ENCODE assay signal across 20 cellular contexts in genomic region chr10:14761372-14761771, GRCh38. TPM values are rescaled to one million over a fixed set of nuclear protein-coding genes. Genes with fewer than 3 reads are reported as not detected.
A peak's percentile ranks its signal among the peaks of the same experiment; 100 is the strongest.
DNase-seq lines count a peak whose midpoint lies in the region; ATAC-seq and TF ChIP-seq lines count a peak whose summit lies in the region.
"Had no signal": no experiment of that assay in that cellular context is flagged by ENCODE, and none has a peak within 500 bp of the region (broad histone marks: within the 10 kb centered on the region; RNA-seq: fewer than 3 reads in every experiment).

No MANE protein-coding gene starts in this region.

- H3K4me2 ChIP-seq in DOHH2 (ENCODE audit: low read length) (peak overlapping the region; percentile 84), OCI-LY3 (ENCODE audit: low read length) (peak overlapping the region; percentile 45)
- H3K4me2 ChIP-seq: GM23338 had no signal

- no peaks in the 10 kb centered on the region for H3K9me2 ChIP-seq in DOHH2 (replicated peaks; ENCODE audit: control insufficient read depth, low read length)

- H3K27ac ChIP-seq in DOHH2 (ENCODE audit: low read depth, low read length) (peak overlapping the region; percentile 88), OCI-LY3 (ENCODE audit: low read length) (no peak overlapping the region)
- H3K27ac ChIP-seq: Peyer's patch had no signal

- no peaks in the 10 kb centered on the region for H3K27me3 Mint-ChIP-seq in naive B cell

- H3K9me3 Mint-ChIP-seq in naive B cell = no peaks in the 10 kb centered on the region
- H3K9me3 Mint-ChIP-seq: CD14-positive monocyte, GM23338 had no signal

- peaks cover 23% of the 10 kb centered on the region for H3F3A ChIP-seq in DOHH2 (ENCODE audit: control insufficient read depth, insufficient read depth)

- H3K4me3 Mint-ChIP-seq in naive B cell = peak overlapping the region in 7 of 8 donors; percentile 17 to 80 (median 61)
- H3K4me3 Mint-ChIP-seq: GM23338 had no signal

- no peaks in the 10 kb centered on the region for H4K20me1 ChIP-seq in DOHH2 (ENCODE audit: control insufficient read depth, insufficient read depth, low read depth, low read length)
- H4K20me1 ChIP-seq in OCI-LY3 (ENCODE audit: insufficient read depth, low read length) = no peaks in the 10 kb centered on the region

- no peaks in the 10 kb centered on the region for H3K36me3 Mint-ChIP-seq in naive B cell
- H3K36me3 Mint-ChIP-seq: CD14-positive monocyte had no signal

- H3K27me3 ChIP-seq in DOHH2 (ENCODE audit: control insufficient read depth, low read length) = no peaks in the 10 kb centered on the region
- no peaks in the 10 kb centered on the region for H3K27me3 ChIP-seq in OCI-LY3 (ENCODE audit: low read depth, low read length)
- H3K27me3 ChIP-seq: Peyer's patch had no signal

- H3K79me2 ChIP-seq in DOHH2 (ENCODE audit: control insufficient read depth, low read length) = no peaks in the 10 kb centered on the region
- H3K79me2 ChIP-seq in OCI-LY3 (ENCODE audit: low read length) = no peaks in the 10 kb centered on the region

- no peak overlapping the region for H2AFZ ChIP-seq in OCI-LY3 (ENCODE audit: low read depth, low read length)
- H2AFZ ChIP-seq: GM23338 had no signal

- no peak overlapping the region for H3K9ac ChIP-seq in OCI-LY3 (ENCODE audit: low read length)

- DNase-seq in MV-4-11 (lab: John Stamatoyannopoulos, UW) = peak; percentile 37
- DNase-seq in naive B cell = peak; percentile 29
- no peak for DNase-seq in NCI-H2107 treated with DMSO at 0.1 percent for 48 hours (lab: John Stamatoyannopoulos, UW; ENCODE audit: unreplicated experiment)
- no peak for DNase-seq in NCI-H345 (lab: John Stamatoyannopoulos, UW)
- DNase-seq: DMS79 treated with DMSO at 0.1 percent for 48 hours; HCEC 1CT; KG1; NCI-H1092 treated with DMSO at 0.1 percent for 48 hours; NCI-H146; NCI-H2029 treated with DMSO at 0.1 percent for 48 hours; NCI-H2171 treated with DMSO at 0.1 percent for 48 hours; NCI-H446 treated with DMSO at 0.1 percent for 48 hours; NK-92 treated with Interleukin-12 subunit alpha and Interleukin-12 subunit beta, amount 100 ng/mL, for 24 hours; Peyer's patch; SW 1271 had no signal

- no peak for TF ChIP-seq CTCF in DOHH2 (IDR thresholded peaks at IDR 0.05; ENCODE audit: low read depth, low read length, poor library complexity, severe bottlenecking)
- no peak for TF ChIP-seq CTCF in OCI-LY3 (IDR thresholded peaks at IDR 0.05; ENCODE audit: low read depth, low read length)

- H3K4me1 ChIP-seq in DOHH2 (ENCODE audit: control insufficient read depth, low read length) (peaks cover 80% of the 10 kb centered on the region), OCI-LY3 (ENCODE audit: low read length) (peaks cover 31% of the 10 kb centered on the region)
- H3K4me1 ChIP-seq: Peyer's patch had no signal

- H3K4me3 ChIP-seq in DOHH2 (ENCODE audit: low read length) = peak overlapping the region; percentile 44
- H3K4me3 ChIP-seq in OCI-LY3 (ENCODE audit: low read length) = peak overlapping the region; percentile 14
- H3K4me3 ChIP-seq: GM23338, Peyer's patch had no signal

- H3K36me3 ChIP-seq in DOHH2 (ENCODE audit: control insufficient read depth, low read length) (no peaks in the 10 kb centered on the region), OCI-LY3 (replicated peaks; ENCODE audit: low read depth, low read length) (no peaks in the 10 kb centered on the region)
- H3K36me3 ChIP-seq: Peyer's patch had no signal

- H3K27ac Mint-ChIP-seq in naive B cell = peak overlapping the region; percentile 24 to 91 (median 75)
- H3K27ac Mint-ChIP-seq: GM23338 had no signal

- H3K4me1 Mint-ChIP-seq in naive B cell = peaks cover 25 to 37% (median 34%) of the 10 kb centered on the region in 3 donors
- H3K4me1 Mint-ChIP-seq: GM23338 had no signal

- H3K9me3 ChIP-seq in DOHH2 (ENCODE audit: control insufficient read depth, insufficient read depth, low read length) = no peaks in the 10 kb centered on the region
- H3K9me3 ChIP-seq in OCI-LY3 (ENCODE audit: insufficient read depth, low read length) = no peaks in the 10 kb centered on the region
- H3K9me3 ChIP-seq: Peyer's patch had no signal

- ATAC-seq in naive B cell (ENCODE audit: low read depth in 2 of 2) (peak; percentile 92 to 93), HG03045 (IDR thresholded peaks at IDR 0.05; ENCODE audit: unreplicated experiment) (no peak)
- ATAC-seq: GM23338 had no signal

RNA-seq across cellular contexts. Expression of gene FAM107B, which starts 13.3 kb away (rescaled TPM):
- polyA plus RNA-seq in naive B cell (ENCODE audit: low read depth in 6 of 6) = 100 to 1,000 TPM; 112 to 259 (median 159) TPM

Comparison
In these comparisons a context has a peak if more than half of its experiments do, and no peak if none do; other contexts are left out.
1. DNase-seq: peak in MV-4-11 (single experiment) and naive B cell (single experiment); none in NCI-H2107 treated with DMSO at 0.1 percent for 48 hours (single experiment) and NCI-H345 (single experiment).